12 cellular contexts compared by ENCODE assay signal in genomic region chr20:25532015-25532751, GRCh38. TPM values are rescaled to one million over a fixed set of nuclear protein-coding genes. Genes with fewer than 3 reads are reported as not detected.
A peak's percentile ranks its signal among the peaks of the same experiment; 100 is the strongest.
DNase-seq lines count a peak whose midpoint lies in the region; ATAC-seq and TF ChIP-seq lines count a peak whose summit lies in the region.
"Had no signal": no experiment of that assay in that cellular context is flagged by ENCODE, and none has a peak within 500 bp of the region (broad histone marks: within the 10 kb centered on the region; RNA-seq: fewer than 3 reads in every experiment).

No MANE protein-coding gene starts in this region.

- no peak overlapping the region for H3K9ac ChIP-seq in endodermal cell (ENCODE audit: extremely low read depth, low read length, poor library complexity, severe bottlenecking)

- H3K27ac ChIP-seq in RWPE1 (no peak overlapping the region), endodermal cell (ENCODE audit: low read depth, low read length) (peak overlapping the region; percentile 76), upper lobe of left lung (no peak overlapping the region), uterus (no peak overlapping the region)
- no peak overlapping the region for H3K27ac ChIP-seq in effector memory CD4-positive, alpha-beta T cell (ENCODE audit: insufficient read depth, low read length, poor library complexity, severe bottlenecking)
- H3K27ac ChIP-seq: colonic mucosa had no signal

- no peak for TF ChIP-seq POLR2A in upper lobe of left lung (IDR thresholded peaks at IDR 0.05)
- TF ChIP-seq POLR2A in uterus (IDR thresholded peaks at IDR 0.05) = no peak

- H3K4me3 ChIP-seq in endodermal cell (ENCODE audit: low read length) = peak overlapping the region; percentile 45
- H3K4me3 ChIP-seq in upper lobe of left lung = no peak overlapping the region
- H3K4me3 ChIP-seq in uterus = no peak overlapping the region
- H3K4me3 ChIP-seq in effector memory CD4-positive, alpha-beta T cell (ENCODE audit: insufficient read depth, low read depth, low read length, poor library complexity, severe bottlenecking) = no peak overlapping the region
- H3K4me3 ChIP-seq: colonic mucosa had no signal

- H3K9me3 Mint-ChIP-seq in endodermal cell = peaks cover 32% of the 10 kb centered on the region
- H3K9me3 Mint-ChIP-seq: natural killer cell treated with Interleukin-12 subunit alpha and Interleukin-12 subunit beta and Interleukin-15 and Interleukin-18, amount 100 ng/mL, for 72 hours had no signal

- DNase-seq in RWPE1 (ENCODE audit: low spot score) (peak; percentile 82), endodermal cell (peak; percentile 70), medulla oblongata (ENCODE audit: extremely low spot score) (peak; percentile 66), upper lobe of left lung (no peak), HUDEP-2 (lab: John Stamatoyannopoulos, UW; ENCODE audit: unreplicated experiment in 76 of 76) (no peak), uterus (no peak)
- no peak for DNase-seq in effector memory CD4-positive, alpha-beta T cell
- DNase-seq: activated CD4-positive, CD25-positive, alpha-beta regulatory T cell; activated T-cell treated with anti-CD3 and anti-CD28 coated beads, Interleukin-2, amount 50 U/mL, for 72 hours; colonic mucosa; NCI-H1930 had no signal

- peaks cover 22% of the 10 kb centered on the region for H3K9me3 ChIP-seq in endodermal cell (ENCODE audit: control insufficient read depth, low read length)
- no peaks in the 10 kb centered on the region for H3K9me3 ChIP-seq in upper lobe of left lung
- H3K9me3 ChIP-seq in uterus = no peaks in the 10 kb centered on the region
- H3K9me3 ChIP-seq in effector memory CD4-positive, alpha-beta T cell (ENCODE audit: control insufficient read depth, low read length) = no peaks in the 10 kb centered on the region
- H3K9me3 ChIP-seq: colonic mucosa had no signal

- no peak for TF ChIP-seq EP300 in upper lobe of left lung (IDR thresholded peaks at IDR 0.05)

- intact Hi-C loops in uterus (cut with DNase I; ENCODE audit: low total_unique reads) = no loop called here

- H3K27me3 ChIP-seq in endodermal cell (ENCODE audit: control insufficient read depth, insufficient read depth, low read length, poor library complexity, severe bottlenecking) = no peaks in the 10 kb centered on the region
- H3K27me3 ChIP-seq in upper lobe of left lung = no peaks in the 10 kb centered on the region
- H3K27me3 ChIP-seq in uterus = no peaks in the 10 kb centered on the region
- no peaks in the 10 kb centered on the region for H3K27me3 ChIP-seq in effector memory CD4-positive, alpha-beta T cell (replicated peaks; ENCODE audit: control insufficient read depth, insufficient read depth, low read length, poor library complexity, severe bottlenecking)
- H3K27me3 ChIP-seq: colonic mucosa had no signal

- H3K36me3 ChIP-seq in endodermal cell (ENCODE audit: control insufficient read depth, insufficient read depth, low read length) (peaks cover 30% of the 10 kb centered on the region), upper lobe of left lung (no peaks in the 10 kb centered on the region), uterus (no peaks in the 10 kb centered on the region)
- H3K36me3 ChIP-seq in effector memory CD4-positive, alpha-beta T cell (ENCODE audit: control insufficient read depth, insufficient read depth, low read length) = no peaks in the 10 kb centered on the region
- H3K36me3 ChIP-seq: colonic mucosa had no signal

- H3K4me1 Mint-ChIP-seq in endodermal cell = peaks cover 25% of the 10 kb centered on the region

- H3K4me1 ChIP-seq in endodermal cell (ENCODE audit: control insufficient read depth, insufficient read depth, low read length) (peaks cover 10% of the 10 kb centered on the region), upper lobe of left lung (no peaks in the 10 kb centered on the region), uterus (no peaks in the 10 kb centered on the region)
- no peaks in the 10 kb centered on the region for H3K4me1 ChIP-seq in effector memory CD4-positive, alpha-beta T cell (ENCODE audit: control insufficient read depth, insufficient read depth, low read length, poor library complexity, severe bottlenecking)
- H3K4me1 ChIP-seq: colonic mucosa had no signal

- no peak for TF ChIP-seq CTCF in RWPE1 (conservative IDR thresholded peaks at IDR 0.05; ENCODE audit: low read depth)
- peak; percentile 47 for TF ChIP-seq CTCF in endodermal cell (conservative IDR thresholded peaks at IDR 0.05)
- TF ChIP-seq CTCF in upper lobe of left lung (IDR thresholded peaks at IDR 0.05) = no peak
- no peak for TF ChIP-seq CTCF in uterus (IDR thresholded peaks at IDR 0.05)

- peak; percentile 32 to 67 for ATAC-seq in upper lobe of left lung (ENCODE audit: low FRiP score in 2 of 2)
- ATAC-seq: activated T-cell treated with anti-CD3 and anti-CD28 coated beads, Interleukin-2, amount 50 U/mL, for 72 hours; natural killer cell treated with Interleukin-12 subunit alpha and Interleukin-12 subunit beta and Interleukin-15 and Interleukin-18, amount 100 ng/mL, for 72 hours had no signal

- peak overlapping the region; percentile 74 for H3K27ac Mint-ChIP-seq in endodermal cell
- H3K27ac Mint-ChIP-seq: activated T-cell treated with anti-CD3 and anti-CD28 coated beads, Interleukin-2, amount 50 U/mL, for 72 hours; natural killer cell treated with Interleukin-12 subunit alpha and Interleukin-12 subunit beta and Interleukin-15 and Interleukin-18, amount 100 ng/mL, for 72 hours had no signal

- CTCF ChIA-PET in RWPE1 (lab: Yijun Ruan, JAX) = interaction anchor here (0.9 to 2.3 kb wide), 2 partner anchors 8 to 11 kb away, joined by 4 to 8 read pairs; no protein-coding TSS in a partner anchor

- H3K4me3 Mint-ChIP-seq in endodermal cell = no peak overlapping the region
- H3K4me3 Mint-ChIP-seq: activated T-cell treated with anti-CD3 and anti-CD28 coated beads, Interleukin-2, amount 50 U/mL, for 72 hours; natural killer cell treated with Interleukin-12 subunit alpha and Interleukin-12 subunit beta and Interleukin-15 and Interleukin-18, amount 100 ng/mL, for 72 hours had no signal

- no peaks in the 10 kb centered on the region for H3K27me3 Mint-ChIP-seq in endodermal cell (ENCODE audit: insufficient read depth)

- 84 to 89% methylated on average over 5 to 12 of the region's 12 CpGs for WGBS in endodermal cell (ENCODE audit: insufficient coverage in 1 of 2, insufficient read length in 1 of 2), 2 experiments
- WGBS in upper lobe of left lung, 2 donors = 81 to 83% methylated on average over 6 to 12 of the region's 12 CpGs

- H3K36me3 Mint-ChIP-seq in endodermal cell (ENCODE audit: low read depth) = peaks cover 45% of the 10 kb centered on the region

- POLR2A ChIA-PET in RWPE1 (lab: Yijun Ruan, JAX; ENCODE audit: low non-redundant PET) = no interaction called here

RNA-seq across cellular contexts. Expression of gene NINL, which starts 53.1 kb away (rescaled TPM):
- total RNA-seq in endodermal cell (100 to 1,000 TPM in 1 of 2 donors, 10 to 100 TPM in 1; 78.5 to 101 TPM), upper lobe of left lung (10 to 100 TPM; 10.2 to 47.1 (median 20.3) TPM), uterus (10 to 100 TPM in 3 of 4 donors, 1 to 10 TPM in 1; 5.0 to 22.3 (median 14.7) TPM)
- polyA plus RNA-seq in endodermal cell (2013, experiment 1 of 2) = 48.7 TPM
- polyA plus RNA-seq in endodermal cell (2013, experiment 2 of 2) = 43.3 TPM

Comparison
In these comparisons a context has a peak if more than half of its experiments do, and no peak if none do; other contexts are left out.
1. DNase-seq: peak in RWPE1 (single experiment), endodermal cell (single experiment) and medulla oblongata (single experiment); none in upper lobe of left lung (0 of 2), HUDEP-2 (0 of 76), uterus (0 of 2) and effector memory CD4-positive, alpha-beta T cell (0 of 3).